Comparison of ENCODE assay signal across 9 cellular contexts in genomic region chr4:33924239-33924638, GRCh38.
DNase-seq lines count a peak whose midpoint lies in the region; TF ChIP-seq lines count a peak whose summit lies in the region.
"Had no signal": no experiment of that assay in that cellular context is flagged by ENCODE, and none has a peak within 500 bp of the region (broad histone marks: within the 10 kb centered on the region; RNA-seq: fewer than 3 reads in every experiment).

No MANE protein-coding gene starts in this region.

- H3K27me3 ChIP-seq in spleen (replicated peaks in 1 of 7): no peaks in the 10 kb centered on the region

- TF ChIP-seq POLR2A in spleen (IDR thresholded peaks at IDR 0.05): no peak

- H3K9me3 ChIP-seq in spleen: peaks cover 0 to 14% (median under 1%) of the 10 kb centered on the region in 8 donors

- no peak overlapping the region for H3K27ac ChIP-seq in spleen
- H3K27ac ChIP-seq: WERI-Rb-1 had no signal

- intact Hi-C loops in spleen (cut with DNase I; ENCODE audit: low total_unique reads): no loop called here

- no peaks in the 10 kb centered on the region for H3K9me3 Mint-ChIP-seq in HFFc6

- H3K4me1 Mint-ChIP-seq in HFFc6 (ENCODE audit: low read depth): peaks cover 23% of the 10 kb centered on the region

- 0 out of 2 replicates have a peak overlapping the region, but pooled peaks have one; percentile 5 for H3K4me3 Mint-ChIP-seq in HFFc6

- H3K27ac Mint-ChIP-seq in HFFc6: peak overlapping the region; percentile 52

- no peaks in the 10 kb centered on the region for H3K27me3 Mint-ChIP-seq in HFFc6 (ENCODE audit: insufficient read depth)

- H3K4me3 ChIP-seq in spleen: no peak overlapping the region

- TF ChIP-seq CTCF in HFFc6 (IDR thresholded peaks at IDR 0.05) (no peak), spleen (IDR thresholded peaks at IDR 0.05 in 8 of 11, conservative IDR thresholded peaks at IDR 0.05 in 3 of 11) (no peak), GM10266 (IDR thresholded peaks at IDR 0.05; ENCODE audit: control insufficient read depth, insufficient read depth, low read depth, missing control alignments) (no peak)

- peaks cover 7% of the 10 kb centered on the region; the same call in 1 of the 2 replicates for H3K36me3 Mint-ChIP-seq in HFFc6 (ENCODE audit: low read depth)

- DNase-seq in HFFc6 (peak; percentile 70), SK-N-DZ (ENCODE audit: low spot score) (peak; percentile 88), glomerular visceral epithelial cell (ENCODE audit: extremely low spot score) (peak; percentile 51), spleen (peak; percentile 33), cerebellum (ENCODE audit: low spot score) (no peak), GM10266 (ENCODE audit: extremely low spot score) (no peak)
- no peak for DNase-seq in stimulated activated CD4-positive, alpha-beta T cell treated with anti-CD3 and anti-CD28 coated beads, Interleukin-4, amount 100 ng/mL, for 1 hour
- DNase-seq: activated gamma-delta T cell treated with Interleukin-2 at 50 U/mL for 16 hours, WERI-Rb-1 had no signal

- 59 to 70% (median 64%) methylated on average over 7 of the region's 7 CpGs for WGBS in spleen, 5 donors

- H3K4me1 ChIP-seq in spleen: no peaks in the 10 kb centered on the region

- H3K36me3 ChIP-seq in spleen: no peaks in the 10 kb centered on the region
- H3K36me3 ChIP-seq: WERI-Rb-1 had no signal

Comparison
In these comparisons a context has a peak if more than half of its experiments do, and no peak if none do; other contexts are left out.
1. DNase-seq: peak in HFFc6 (single experiment), SK-N-DZ (single experiment), glomerular visceral epithelial cell (single experiment) and spleen (single experiment); none in stimulated activated CD4-positive, alpha-beta T cell treated with anti-CD3 and anti-CD28 coated beads, Interleukin-4, amount 100 ng/mL, for 1 hour (single experiment), cerebellum (single experiment) and GM10266 (single experiment).